Comparison of ENCODE assay signal across 17 cellular contexts in the genomic region with DNA sequence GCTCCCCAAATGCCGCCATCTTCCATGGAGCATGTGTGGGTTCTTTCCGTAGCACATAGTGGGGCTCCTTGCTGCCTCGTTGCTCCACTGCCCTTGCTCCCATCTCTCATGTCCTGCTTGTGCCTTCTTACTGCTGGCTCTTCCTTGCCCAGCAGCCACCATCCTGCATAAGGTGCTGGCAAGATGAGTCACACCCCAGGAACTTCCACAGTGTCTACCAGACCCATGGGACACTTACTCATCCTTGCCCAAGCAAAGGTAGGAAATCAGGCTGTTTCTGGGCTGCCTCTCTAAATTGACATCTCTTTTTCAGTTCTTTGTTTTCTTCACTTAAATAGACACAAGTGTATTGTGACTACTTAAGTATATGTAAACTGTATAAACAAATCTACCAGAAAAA.
DNase-seq lines count a peak whose midpoint lies in the region; ATAC-seq, FAIRE-seq and TF ChIP-seq lines count a peak whose summit lies in the region.
"Had no signal": no experiment of that assay in that cellular context is flagged by ENCODE, and none has a peak within 500 bp of the region (broad histone marks: within the 10 kb centered on the region; RNA-seq: fewer than 3 reads in every experiment).

No MANE protein-coding gene starts in this region.

- H3K27ac Mint-ChIP-seq in stimulated activated naive B cell treated with anti-CD40 and anti-IgM and Interleukin-4, amounts not matched to agents 10 μg/mL and 1 μg/mL and 100 μg/mL, for 72 hours: no peak overlapping the region
- H3K27ac Mint-ChIP-seq: naive thymus-derived CD8-positive, alpha-beta T cell; stimulated activated naive CD8-positive, alpha-beta T cell treated with anti-CD3 and anti-CD28 coated beads, Interleukin-15, amount 100 ng/mL, for 72 hours had no signal

- no peak for ATAC-seq in GM18907 (IDR thresholded peaks at IDR 0.05; ENCODE audit: unreplicated experiment)
- no peak for ATAC-seq in stimulated activated naive B cell treated with anti-CD40 and anti-IgM and Interleukin-4, amounts not matched to agents 10 μg/mL and 1 μg/mL and 100 μg/mL, for 72 hours (replicated peaks)
- ATAC-seq: gastrocnemius medialis; naive thymus-derived CD8-positive, alpha-beta T cell; stimulated activated naive CD8-positive, alpha-beta T cell treated with anti-CD3 and anti-CD28 coated beads, Interleukin-15, amount 100 ng/mL, for 72 hours had no signal

- no peak for TF ChIP-seq CTCF in astrocyte of the spinal cord (IDR thresholded peaks at IDR 0.05; ENCODE audit: low read depth, low read length)

- no peaks in the 10 kb centered on the region for H3K36me3 Mint-ChIP-seq in stimulated activated naive B cell treated with anti-CD40 and anti-IgM and Interleukin-4, amounts not matched to agents 10 μg/mL and 1 μg/mL and 100 μg/mL, for 72 hours
- H3K36me3 Mint-ChIP-seq: naive thymus-derived CD8-positive, alpha-beta T cell had no signal

- peak; percentile 13 for DNase-seq in AG20443 (ENCODE audit: low spot score)
- peak; percentile 17 for DNase-seq in HTR-8/SVneo (ENCODE audit: insufficient read length, low spot score)
- DNase-seq in astrocyte of the spinal cord (ENCODE audit: low read depth, low spot score): peak; percentile 27
- peak; percentile 56 for DNase-seq in iris pigment epithelial cell (ENCODE audit: low read depth)
- no peak for DNase-seq in caudate nucleus (lab: John Stamatoyannopoulos, UW)
- DNase-seq in GM19240 (ENCODE audit: insufficient read length, low spot score): no peak
- no peak for DNase-seq in stimulated activated naive B cell treated with anti-CD40 and anti-IgM and Interleukin-4, amounts not matched to agents 10 μg/mL and 1 μg/mL and 100 μg/mL, for 72 hours
- DNase-seq: gastrocnemius medialis; naive thymus-derived CD8-positive, alpha-beta T cell; NCI-H2029; NCI-H774; stimulated activated naive CD8-positive, alpha-beta T cell treated with anti-CD3 and anti-CD28 coated beads, Interleukin-15, amount 100 ng/mL, for 72 hours had no signal

- H3K4me3 Mint-ChIP-seq in stimulated activated naive B cell treated with anti-CD40 and anti-IgM and Interleukin-4, amounts not matched to agents 10 μg/mL and 1 μg/mL and 100 μg/mL, for 72 hours: no peak overlapping the region
- H3K4me3 Mint-ChIP-seq: naive thymus-derived CD8-positive, alpha-beta T cell; stimulated activated naive CD8-positive, alpha-beta T cell treated with anti-CD3 and anti-CD28 coated beads, Interleukin-15, amount 100 ng/mL, for 72 hours had no signal

- no peak overlapping the region for H3K4me3 ChIP-seq in astrocyte of the spinal cord (ENCODE audit: low read depth, low read length)
- H3K4me3 ChIP-seq: BLaER1, coronary artery, gastrocnemius medialis, SK-N-MC had no signal

- peaks cover 0 to 4% of the 10 kb centered on the region in 2 donors for H3K9me3 Mint-ChIP-seq in stimulated activated naive B cell treated with anti-CD40 and anti-IgM and Interleukin-4, amounts not matched to agents 10 μg/mL and 1 μg/mL and 100 μg/mL, for 72 hours

- no peaks in the 10 kb centered on the region for H3K27me3 Mint-ChIP-seq in stimulated activated naive B cell treated with anti-CD40 and anti-IgM and Interleukin-4, amounts not matched to agents 10 μg/mL and 1 μg/mL and 100 μg/mL, for 72 hours
- H3K27me3 Mint-ChIP-seq: stimulated activated naive CD8-positive, alpha-beta T cell treated with anti-CD3 and anti-CD28 coated beads, Interleukin-15, amount 100 ng/mL, for 72 hours had no signal

- no peak overlapping the region for H3K27ac ChIP-seq in caudate nucleus (ENCODE audit: low read depth, low read length)
- H3K27ac ChIP-seq: BLaER1, coronary artery, gastrocnemius medialis, SK-N-MC had no signal

- H3K4me1 Mint-ChIP-seq in stimulated activated naive B cell treated with anti-CD40 and anti-IgM and Interleukin-4, amounts not matched to agents 10 μg/mL and 1 μg/mL and 100 μg/mL, for 72 hours: no peaks in the 10 kb centered on the region
- H3K4me1 Mint-ChIP-seq: naive thymus-derived CD8-positive, alpha-beta T cell; stimulated activated naive CD8-positive, alpha-beta T cell treated with anti-CD3 and anti-CD28 coated beads, Interleukin-15, amount 100 ng/mL, for 72 hours had no signal

- in situ Hi-C loops in astrocyte of the spinal cord (cut with HindIII; ENCODE audit: low sequenced_read_pairs): no loop called here

- FAIRE-seq in HTR-8/SVneo (lab: Jason Lieb, UNC): no peak
- FAIRE-seq: G401.6 had no signal

Comparison
In these comparisons a context has a peak if more than half of its experiments do, and no peak if none do; other contexts are left out.
1. DNase-seq: peak in AG20443 (single experiment), HTR-8/SVneo (single experiment), astrocyte of the spinal cord (single experiment) and iris pigment epithelial cell (single experiment); none in caudate nucleus (0 of 61), GM19240 (single experiment) and stimulated activated naive B cell treated with anti-CD40 and anti-IgM and Interleukin-4, amounts not matched to agents 10 μg/mL and 1 μg/mL and 100 μg/mL, for 72 hours (single experiment).